23 cellular contexts compared by ENCODE assay signal in the genomic region with DNA sequence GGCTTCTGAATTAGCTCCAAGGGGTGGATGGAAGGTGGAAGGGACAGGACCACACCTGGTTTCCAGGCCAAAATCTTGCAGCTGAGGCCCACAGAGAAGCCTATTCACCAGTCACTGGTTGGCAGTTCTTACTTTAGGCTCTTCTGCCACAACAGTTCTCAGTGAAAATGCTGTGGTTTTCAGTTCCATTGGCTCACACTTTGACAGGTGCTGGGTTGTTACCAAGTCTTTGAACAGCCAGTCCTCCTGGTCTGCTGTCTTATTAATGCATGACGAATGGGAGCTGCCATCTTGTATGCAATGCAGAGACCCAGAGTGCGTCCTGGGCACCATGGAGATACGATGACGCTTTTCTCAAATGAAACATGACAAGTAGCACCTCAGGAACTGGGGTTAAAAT.
DNase-seq lines count a peak whose midpoint lies in the region; ATAC-seq, FAIRE-seq and TF ChIP-seq lines count a peak whose summit lies in the region.
"Had no signal": no experiment of that assay in that cellular context is flagged by ENCODE, and none has a peak within 500 bp of the region (broad histone marks: within the 10 kb centered on the region; RNA-seq: fewer than 3 reads in every experiment).

No MANE protein-coding gene starts in this region.

- H3K27ac Mint-ChIP-seq in WTC11: no peak overlapping the region
- H3K27ac Mint-ChIP-seq: CD4-positive, alpha-beta memory T cell; T-helper 1 cell treated with Interleukin-12 subunit alpha and Interleukin-12 subunit beta and Interleukin-4 antibody, amounts not matched to agents 30 μg/mL and 1 μg/mL, for 36 hours had no signal

- ATAC-seq in GM21367 (IDR thresholded peaks at IDR 0.05; ENCODE audit: unreplicated experiment) (peak; percentile 71), GM12878 (peak; percentile 67), WTC11 (no peak)

- peaks cover 32% of the 10 kb centered on the region for H3K36me3 Mint-ChIP-seq in WTC11

- peak overlapping the region; percentile 29; the same call in 1 of the 2 replicates for H3K4me2 ChIP-seq in KMS-11
- H3K4me2 ChIP-seq in GM12878 (ENCODE audit: control insufficient read depth, insufficient read depth): no peak overlapping the region
- H3K4me2 ChIP-seq: SK-N-SH had no signal

- H3K27me3 ChIP-seq in KMS-11 (ENCODE audit: insufficient read depth, low read depth): no peaks in the 10 kb centered on the region
- H3K27me3 ChIP-seq in GM12878 (replicated peaks in 1 of 2; ENCODE audit: control insufficient read depth in 2 of 2, insufficient read depth in 2 of 2, low read length in 1 of 2): no peaks in the 10 kb centered on the region

- H3K27ac ChIP-seq in KMS-11 (peak overlapping the region; percentile 44), GM12878 (ENCODE audit: control insufficient read depth, insufficient read depth) (no peak overlapping the region)

- SMC1A ChIA-PET in GM12878 (lab: Charles Lee; ENCODE audit: uncharacterized antibody, unreplicated experiment): no interaction called here

- H3K4me1 Mint-ChIP-seq in WTC11: peaks cover 5% of the 10 kb centered on the region
- H3K4me1 Mint-ChIP-seq: CD4-positive, alpha-beta memory T cell had no signal

- intact Hi-C loops in GM12878 (cut with micrococcal nuclease; ENCODE audit: unreplicated experiment): no loop called here

- no peak for FAIRE-seq in GM12878 (lab: Jason Lieb, UNC)
- FAIRE-seq: G401.6, GM12891 had no signal

- H3K4me1 ChIP-seq in KMS-11 (ENCODE audit: low read depth, poor library complexity, severe bottlenecking): peaks cover 22% of the 10 kb centered on the region
- no peaks in the 10 kb centered on the region for H3K4me1 ChIP-seq in GM12878 (ENCODE audit: control insufficient read depth, insufficient read depth, low read length)

- no peak for TF ChIP-seq EP300 in GM12878 (IDR thresholded peaks at IDR 0.05; ENCODE audit: borderline replicate concordance in 1 of 2, control insufficient read depth in 1 of 2, low read depth in 2 of 2, low read length in 2 of 2)

- no peak for TF ChIP-seq POLR2A in GM12878 (IDR thresholded peaks at IDR 0.05; ENCODE audit: low read depth, low read length)

- no peaks in the 10 kb centered on the region; the same call in 1 of the 3 replicates for H3K9me3 ChIP-seq in GM12878 (replicated peaks; ENCODE audit: control insufficient read depth, insufficient read depth, low read length)
- H3K9me3 ChIP-seq: SK-N-SH had no signal

- H4K20me1 ChIP-seq in KMS-11 (ENCODE audit: insufficient read depth) (no peaks in the 10 kb centered on the region), GM12878 (ENCODE audit: control insufficient read depth, insufficient read depth) (no peaks in the 10 kb centered on the region)

- in situ Hi-C loops in GM12878 (cut with MboI): no loop called here

- H3K79me2 ChIP-seq in KMS-11 (ENCODE audit: insufficient read depth, low read depth) (no peaks in the 10 kb centered on the region), GM12878 (ENCODE audit: control insufficient read depth, insufficient read depth, low read length) (no peaks in the 10 kb centered on the region)

- CTCF ChIA-PET in GM12878 (lab: Yijun Ruan, JAX): no interaction called here
- CTCF ChIA-PET in WTC11 (lab: Charles Lee): no interaction called here

- TF ChIP-seq CTCF in KMS-11 (conservative IDR thresholded peaks at IDR 0.05; ENCODE audit: low read depth, low read length): no peak
- TF ChIP-seq CTCF in GM12878 (IDR thresholded peaks at IDR 0.05 in 2 of 3, conservative IDR thresholded peaks at IDR 0.05 in 1 of 3; ENCODE audit: control insufficient read depth in 2 of 3, extremely low read depth in 1 of 3, insufficient read depth in 1 of 3, low read depth in 3 of 3, low read length in 3 of 3): no peak
- no peak for TF ChIP-seq CTCF in WTC11 (IDR thresholded peaks at IDR 0.05)

- no peak overlapping the region for H3K4me3 Mint-ChIP-seq in WTC11
- H3K4me3 Mint-ChIP-seq: CD4-positive, alpha-beta memory T cell; T-helper 1 cell treated with Interleukin-12 subunit alpha and Interleukin-12 subunit beta and Interleukin-4 antibody, amounts not matched to agents 30 μg/mL and 1 μg/mL, for 36 hours had no signal

- 13% methylated on average over 4 of the region's 4 CpGs for WGBS in GM12878 (ENCODE audit: insufficient coverage, insufficient replicate concordance, low lambda C conversion rate, missing lambda C conversion rate)

- BruUV-seq in GM12878 (replicated peaks; lab: Mats Ljungman, UMichigan): no TSS peak

- no peaks in the 10 kb centered on the region for H3K36me3 ChIP-seq in KMS-11 (ENCODE audit: insufficient read depth)
- no peaks in the 10 kb centered on the region for H3K36me3 ChIP-seq in GM12878 (ENCODE audit: control insufficient read depth in 2 of 2, insufficient read depth in 2 of 2, low read length in 1 of 2)

- H3K27me3 Mint-ChIP-seq in WTC11 (ENCODE audit: low read depth): peaks cover 4% of the 10 kb centered on the region

- TF ChIP-seq RAD21 in GM12878 (IDR thresholded peaks at IDR 0.05; ENCODE audit: insufficient read depth, low read depth, low read length): no peak

- peaks cover 53% of the 10 kb centered on the region for H3K9me3 Mint-ChIP-seq in WTC11

- RAD21 ChIA-PET in GM12878 (lab: Charles Lee; ENCODE audit: unreplicated experiment): no interaction called here

- no peak overlapping the region for H3K4me3 ChIP-seq in KMS-11 (IDR thresholded peaks at IDR 0.05; ENCODE audit: insufficient read depth, low read depth, low read length)
- no peak overlapping the region for H3K4me3 ChIP-seq in GM12878

- no peak for DNase-seq in GM12878 (ENCODE audit: low read depth, low spot score)
- DNase-seq in WTC11 (ENCODE audit: low spot score): no peak
- DNase-seq in NCI-H2107 (lab: John Stamatoyannopoulos, UW): no peak
- DNase-seq in DMS114 treated with DMSO at 0.1 percent for 48 hours (lab: John Stamatoyannopoulos, UW; ENCODE audit: unreplicated experiment): no peak
- no peak for DNase-seq in NCI-H1092 (lab: John Stamatoyannopoulos, UW)
- DNase-seq: C1 segment of cervical spinal cord; CD4-positive, alpha-beta memory T cell; COR-L47; NCI-H1417; NCI-H1694; NCI-H2029 treated with DMSO at 0.1 percent for 48 hours; NCI-H2171; NCI-H226; NCI-H510A; NCI-H69; SK-N-SH; SW 1271; T-helper 9 cell had no signal

- H2AFZ ChIP-seq in KMS-11 (ENCODE audit: low read depth): peak overlapping the region; percentile 7; the same call in 1 of the 2 replicates
- no peak overlapping the region for H2AFZ ChIP-seq in GM12878 (ENCODE audit: control insufficient read depth, low read depth, low read length)

- H3K9ac ChIP-seq in KMS-11 (no peak overlapping the region), GM12878 (ENCODE audit: control insufficient read depth, insufficient read depth, low read length) (no peak overlapping the region)
- H3K9ac ChIP-seq: SK-N-SH had no signal

- POLR2A ChIA-PET in GM12878 (lab: Charles Lee) (no interaction called here), WTC11 (lab: Charles Lee) (no interaction called here)

TF ChIP-seq in GM12878, 131 proteins besides CTCF, POLR2A, EP300 and RAD21 (continues in another document):
- TF ChIP-seq ZNF24 (IDR thresholded peaks at IDR 0.05) (no peak), NRF1 (conservative IDR thresholded peaks at IDR 0.05; ENCODE audit: low read depth, low read length) (no peak), PML (IDR thresholded peaks at IDR 0.05; ENCODE audit: low read length) (no peak), KLF5 (IDR thresholded peaks at IDR 0.05; ENCODE audit: partially characterized antibody) (no peak), RCOR1 (conservative IDR thresholded peaks at IDR 0.05; ENCODE audit: low read depth, low read length) (no peak), HDAC2 (IDR thresholded peaks at IDR 0.05) (no peak), FOS (IDR thresholded peaks at IDR 0.05; ENCODE audit: borderline replicate concordance, extremely low read depth, insufficient read length) (no peak)
- TF ChIP-seq, protein P1, sequence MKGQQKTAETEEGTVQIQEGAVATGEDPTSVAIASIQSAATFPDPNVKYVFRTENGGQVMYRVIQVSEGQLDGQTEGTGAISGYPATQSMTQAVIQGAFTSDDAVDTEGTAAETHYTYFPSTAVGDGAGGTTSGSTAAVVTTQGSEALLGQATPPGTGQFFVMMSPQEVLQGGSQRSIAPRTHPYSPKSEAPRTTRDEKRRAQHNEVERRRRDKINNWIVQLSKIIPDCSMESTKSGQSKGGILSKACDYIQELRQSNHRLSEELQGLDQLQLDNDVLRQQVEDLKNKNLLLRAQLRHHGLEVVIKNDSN (IDR thresholded peaks at IDR 0.05; ENCODE audit: borderline replicate concordance, extremely low read length, insufficient read depth, low read depth, low read length): no peak

TF ChIP-seq in WTC11, 78 proteins besides CTCF, POLR2A, EP300 and RAD21 (continues in another document):
- TF ChIP-seq, protein P2, sequence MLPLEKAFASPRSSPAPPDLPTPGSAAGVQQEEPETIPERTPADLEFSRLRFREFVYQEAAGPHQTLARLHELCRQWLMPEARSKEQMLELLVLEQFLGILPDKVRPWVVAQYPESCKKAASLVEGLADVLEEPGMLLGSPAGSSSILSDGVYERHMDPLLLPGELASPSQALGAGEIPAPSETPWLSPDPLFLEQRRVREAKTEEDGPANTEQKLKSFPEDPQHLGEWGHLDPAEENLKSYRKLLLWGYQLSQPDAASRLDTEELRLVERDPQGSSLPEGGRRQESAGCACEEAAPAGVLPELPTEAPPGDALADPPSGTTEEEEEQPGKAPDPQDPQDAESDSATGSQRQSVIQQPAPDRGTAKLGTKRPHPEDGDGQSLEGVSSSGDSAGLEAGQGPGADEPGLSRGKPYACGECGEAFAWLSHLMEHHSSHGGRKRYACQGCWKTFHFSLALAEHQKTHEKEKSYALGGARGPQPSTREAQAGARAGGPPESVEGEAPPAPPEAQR (CRISPR knock-in tag; IDR thresholded peaks at IDR 0.05): no peak
- TF ChIP-seq FOXP4 (CRISPR knock-in tag; IDR thresholded peaks at IDR 0.05): no peak
